ENCODE assay signal across 14 cellular contexts in the genomic region with DNA sequence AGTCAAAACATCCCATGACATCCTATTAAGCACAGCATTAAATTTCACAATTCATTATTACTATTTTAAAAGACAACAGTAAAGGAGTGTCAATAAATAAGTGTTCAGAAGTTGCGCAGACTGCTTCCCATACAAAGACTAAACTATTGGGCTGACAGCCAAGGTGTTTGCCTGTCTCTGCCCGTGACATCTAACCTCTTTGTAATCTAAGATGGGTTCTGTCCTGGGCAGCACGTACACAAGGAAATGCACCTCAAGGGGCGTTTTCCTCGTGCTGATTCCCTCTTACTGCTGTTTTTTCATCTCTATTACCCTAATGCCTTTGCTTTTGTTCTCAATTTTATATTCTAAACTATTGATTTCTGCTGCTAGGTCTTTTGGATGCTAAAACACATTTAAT.
"Had no signal": no experiment of that assay in that cellular context is flagged by ENCODE, and none has a peak within 500 bp of the region (broad histone marks: within the 10 kb centered on the region; RNA-seq: fewer than 3 reads in every experiment).

No MANE protein-coding gene starts in this region.

- H3K9me3 Mint-ChIP-seq: activated naive CD8-positive, alpha-beta T cell treated with anti-CD3 and anti-CD28 coated beads, Interleukin-2, amount 10 ng/mL, durations not matched to agents 7 days and 5 days; brain; naive B cell had no signal

- H3K36me3 Mint-ChIP-seq: activated naive CD8-positive, alpha-beta T cell treated with anti-CD3 and anti-CD28 coated beads, Interleukin-2, amount 10 ng/mL, durations not matched to agents 7 days and 5 days; brain; naive B cell had no signal

- H3K4me3 ChIP-seq: lung, neural progenitor cell, psoas muscle, upper lobe of left lung had no signal

- H3K27ac ChIP-seq: neural progenitor cell, psoas muscle, upper lobe of left lung had no signal

- H3K4me1 Mint-ChIP-seq: activated naive CD8-positive, alpha-beta T cell treated with anti-CD3 and anti-CD28 coated beads, Interleukin-2, amount 10 ng/mL, durations not matched to agents 7 days and 5 days; naive B cell had no signal

- H3K9ac ChIP-seq: neural progenitor cell had no signal

- H3K4me3 Mint-ChIP-seq: activated naive CD8-positive, alpha-beta T cell treated with anti-CD3 and anti-CD28 coated beads, Interleukin-2, amount 10 ng/mL, durations not matched to agents 7 days and 5 days; brain; naive B cell; neural progenitor cell had no signal

- H3K27me3 Mint-ChIP-seq: brain had no signal

- DNase-seq: activated CD4-positive, alpha-beta T cell treated with anti-CD3 and anti-CD28 coated beads, Interleukin-2, amount 50 U/mL, for 1 hour; activated CD8-positive, alpha-beta memory T cell treated with anti-CD3 and anti-CD28 coated beads for 24 hours; activated naive CD8-positive, alpha-beta T cell treated with anti-CD3 and anti-CD28 coated beads, Interleukin-2, amount 10 ng/mL, durations not matched to agents 7 days and 5 days; effector CD8-positive, alpha-beta T cell; glutamatergic neuron; kidney glomerular epithelial cell; naive B cell; psoas muscle; stimulated activated naive CD8-positive, alpha-beta T cell treated with anti-CD3 and anti-CD28 coated beads, Interleukin-15, Interleukin-2, amounts not matched to agents 100 U/mL and 50 U/mL, for 24 hours; T-helper 9 cell; upper lobe of left lung had no signal

- H3K4me1 ChIP-seq: neural progenitor cell, psoas muscle had no signal

- H3K27ac Mint-ChIP-seq: activated naive CD8-positive, alpha-beta T cell treated with anti-CD3 and anti-CD28 coated beads, Interleukin-2, amount 10 ng/mL, durations not matched to agents 7 days and 5 days; naive B cell had no signal

- H3K36me3 ChIP-seq: neural progenitor cell, upper lobe of left lung had no signal

- H3K27me3 ChIP-seq: neural progenitor cell, upper lobe of left lung had no signal

- H3K9me3 ChIP-seq: psoas muscle, upper lobe of left lung had no signal

- H3K4me2 ChIP-seq: neural progenitor cell had no signal
